ENCODE assay signal across 13 cellular contexts in the genomic region with DNA sequence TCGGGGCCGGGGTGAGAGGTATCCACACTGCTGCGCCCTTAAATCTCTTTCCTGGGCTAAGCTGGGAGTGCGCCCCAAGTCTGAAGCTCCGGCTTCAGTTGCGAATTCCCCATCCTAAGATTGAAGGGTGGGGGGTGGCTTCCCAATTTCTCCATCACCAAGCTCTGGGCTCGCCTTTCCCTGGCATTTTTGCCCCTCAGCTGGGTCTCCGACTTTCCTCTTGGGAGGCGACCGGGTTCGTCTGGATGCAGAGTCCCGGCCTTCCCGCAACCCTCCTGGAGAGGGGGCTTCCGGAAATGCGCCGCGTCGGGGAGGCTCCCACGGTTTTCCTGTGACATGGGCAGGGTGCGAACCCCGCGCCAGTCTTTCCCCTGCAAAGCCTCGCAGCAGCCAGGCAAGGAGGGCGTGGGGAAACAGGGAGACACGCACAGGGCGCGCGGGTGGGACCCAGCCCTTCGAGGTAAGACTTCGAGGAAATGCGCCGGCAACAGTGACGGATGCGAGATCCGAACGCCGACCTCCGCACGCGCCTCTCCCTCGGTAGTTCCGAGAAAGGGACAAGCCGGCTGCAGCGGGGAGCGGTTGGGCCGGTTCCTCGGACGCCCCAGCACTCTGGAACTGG. TPM values are rescaled to one million over a fixed set of nuclear protein-coding genes. Genes with fewer than 3 reads are reported as not detected.
DNase-seq lines count a peak whose midpoint lies in the region; ATAC-seq and TF ChIP-seq lines count a peak whose summit lies in the region.
"Had no signal": no experiment of that assay in that cellular context is flagged by ENCODE, and none has a peak within 500 bp of the region (broad histone marks: within the 10 kb centered on the region; RNA-seq: fewer than 3 reads in every experiment).

No MANE protein-coding gene starts in this region.

- H4K91ac ChIP-seq in mesenchymal stem cell (ENCODE audit: low read length), result no peak overlapping the region

- H3K18ac ChIP-seq in mesenchymal stem cell (ENCODE audit: low read depth in 1 of 2, low read length in 2 of 2), result no peak overlapping the region

- peaks cover 4 to 68% (median 16%) of the 10 kb centered on the region in 9 donors for H3K27me3 ChIP-seq in heart left ventricle
- H3K27me3 ChIP-seq in mesenchymal stem cell (ENCODE audit: control insufficient read depth in 1 of 2, insufficient read depth in 1 of 2, low read length in 2 of 2), result peaks cover 85 to 91% of the 10 kb centered on the region in 2 experiments
- H3K27me3 ChIP-seq in upper lobe of left lung, result peaks cover 0 to 38% (median 21%) of the 10 kb centered on the region in 4 donors

- peak overlapping the region; percentile 40 for H3K4me3 Mint-ChIP-seq in chondrocyte (ENCODE audit: unreplicated experiment)
- H3K4me3 Mint-ChIP-seq: T-helper 1 cell treated with Interleukin-12 subunit alpha and Interleukin-12 subunit beta and Interleukin-4 antibody, amounts not matched to agents 30 μg/mL and 1 μg/mL, for 36 hours had no signal

- peak overlapping the region in 11 of 12 donors; percentile 47 to 78 (median 58) for H3K4me3 ChIP-seq in heart left ventricle
- H3K4me3 ChIP-seq in mesenchymal stem cell (ENCODE audit: insufficient read depth in 1 of 2, low read depth in 1 of 2, low read length in 2 of 2), result peak overlapping the region in 1 of 2 experiments; percentile 15
- H3K4me3 ChIP-seq in upper lobe of left lung, result peak overlapping the region in 3 of 4 donors; percentile 36 to 45 (median 43)
- H3K4me3 ChIP-seq: body of pancreas had no signal

- H3K9me3 Mint-ChIP-seq in chondrocyte (ENCODE audit: low read depth), result no peaks in the 10 kb centered on the region
- H3K9me3 Mint-ChIP-seq: T-helper 1 cell treated with Interleukin-12 subunit alpha and Interleukin-12 subunit beta and Interleukin-4 antibody, amounts not matched to agents 30 μg/mL and 1 μg/mL, for 36 hours had no signal

- H3K36me3 ChIP-seq in heart left ventricle (no peaks in the 10 kb centered on the region), mesenchymal stem cell (ENCODE audit: control insufficient read depth in 1 of 2, insufficient read depth in 2 of 2, low read depth in 1 of 2, low read length in 2 of 2) (no peaks in the 10 kb centered on the region), upper lobe of left lung (no peaks in the 10 kb centered on the region)
- H3K36me3 ChIP-seq: thyroid gland had no signal

- peak overlapping the region in 1 of 2 experiments; percentile 14 for H3K23ac ChIP-seq in mesenchymal stem cell (ENCODE audit: low read length in 2 of 2)

- no peak overlapping the region for H2AK5ac ChIP-seq in mesenchymal stem cell (ENCODE audit: low read length, severe bottlenecking)

- H3K4ac ChIP-seq in mesenchymal stem cell (ENCODE audit: low read depth in 1 of 2, low read length in 2 of 2), result no peak overlapping the region

- no peaks in the 10 kb centered on the region for H3K79me1 ChIP-seq in mesenchymal stem cell (replicated peaks; ENCODE audit: low read length, poor library complexity, severe bottlenecking)

- 7 to 15% (median 10%) methylated on average over 40 to 48 of the region's 48 CpGs for WGBS in heart left ventricle, 4 donors
- WGBS in mesenchymal stem cell, result 2% methylated on average over 45 of the region's 48 CpGs
- 3 to 4% methylated on average over 9 to 43 of the region's 48 CpGs for WGBS in upper lobe of left lung, 2 donors

- no peak overlapping the region for H3K27ac Mint-ChIP-seq in chondrocyte (ENCODE audit: unreplicated experiment)
- H3K27ac Mint-ChIP-seq: T-helper 1 cell treated with Interleukin-12 subunit alpha and Interleukin-12 subunit beta and Interleukin-4 antibody, amounts not matched to agents 30 μg/mL and 1 μg/mL, for 36 hours had no signal

- TF ChIP-seq POLR2A in heart left ventricle (IDR thresholded peaks at IDR 0.05) (no peak), upper lobe of left lung (IDR thresholded peaks at IDR 0.05) (no peak)

- ATAC-seq in heart left ventricle (no peak), left cardiac atrium (no peak), upper lobe of left lung (ENCODE audit: low FRiP score in 2 of 2) (no peak), HG03135 (IDR thresholded peaks at IDR 0.05; ENCODE audit: unreplicated experiment) (no peak), HG03439 (IDR thresholded peaks at IDR 0.05; ENCODE audit: unreplicated experiment) (no peak)

- H2BK12ac ChIP-seq in mesenchymal stem cell (ENCODE audit: low read length in 2 of 2), result no peak overlapping the region

- no peaks in the 10 kb centered on the region for H3K36me3 Mint-ChIP-seq in chondrocyte (ENCODE audit: low read depth)

- no peak overlapping the region for H2BK5ac ChIP-seq in mesenchymal stem cell (ENCODE audit: low read depth, low read length, poor library complexity, severe bottlenecking)

- H3K27me3 Mint-ChIP-seq in chondrocyte (ENCODE audit: low read depth), result peaks cover 62% of the 10 kb centered on the region

- no peak overlapping the region for H2AFZ ChIP-seq in mesenchymal stem cell (ENCODE audit: low read depth, low read length)

- intact Hi-C loops in heart left ventricle (cut with DNase I), result loop anchor here in 1 of 10 donors (10.0 kb wide), 1 partner anchor 54 kb away; no protein-coding TSS in a partner anchor
- intact Hi-C loops in left cardiac atrium (cut with DNase I), result no loop called here

- no peak for TF ChIP-seq CTCF in heart left ventricle (IDR thresholded peaks at IDR 0.05)
- no peak for TF ChIP-seq CTCF in chondrocyte (IDR thresholded peaks at IDR 0.05)
- no peak for TF ChIP-seq CTCF in upper lobe of left lung (IDR thresholded peaks at IDR 0.05)

- H3K4me1 Mint-ChIP-seq in chondrocyte (ENCODE audit: low read depth), result peaks cover 3% of the 10 kb centered on the region

- no peak overlapping the region for H2BK15ac ChIP-seq in mesenchymal stem cell (ENCODE audit: low read depth, poor library complexity, severe bottlenecking)

- TF ChIP-seq EP300 in upper lobe of left lung (IDR thresholded peaks at IDR 0.05), result no peak

- H3K14ac ChIP-seq in mesenchymal stem cell (ENCODE audit: low read length in 2 of 2), result no peak overlapping the region

- H3K27ac ChIP-seq in heart left ventricle, result peak overlapping the region in 1 of 12 donors; percentile 70
- H3K27ac ChIP-seq in mesenchymal stem cell (ENCODE audit: low read length, poor library complexity, severe bottlenecking), result no peak overlapping the region
- H3K27ac ChIP-seq in upper lobe of left lung, result no peak overlapping the region
- no peak overlapping the region for H3K27ac ChIP-seq in substantia nigra (ENCODE audit: low read depth, low read length, poor library complexity, severe bottlenecking)
- H3K27ac ChIP-seq: body of pancreas, thyroid gland had no signal

- H2BK120ac ChIP-seq in mesenchymal stem cell (ENCODE audit: low read depth, low read length), result no peak overlapping the region

- H3K4me1 ChIP-seq in heart left ventricle (peaks cover 0 to 45% (median 5%) of the 10 kb centered on the region in 12 donors), mesenchymal stem cell (ENCODE audit: control insufficient read depth, insufficient read depth, low read depth, low read length) (peaks cover 29% of the 10 kb centered on the region), upper lobe of left lung (peaks cover 11 to 29% (median 13%) of the 10 kb centered on the region in 4 donors)

- peak overlapping the region; percentile 14 for H3K4me2 ChIP-seq in mesenchymal stem cell (ENCODE audit: low read length, poor library complexity, severe bottlenecking)

- H3K9ac ChIP-seq in mesenchymal stem cell (ENCODE audit: low read length), result no peak overlapping the region

- DNase-seq in heart left ventricle (no peak), left cardiac atrium (no peak), chondrocyte (ENCODE audit: low spot score) (no peak), mesenchymal stem cell (no peak), upper lobe of left lung (peak in 1 of 2 donors; percentile 65), substantia nigra (lab: John Stamatoyannopoulos, UW) (no peak)
- DNase-seq: activated effector memory CD4-positive, alpha-beta T cell treated with Interleukin-2 at 50 U/mL for 16 hours had no signal

- H4K8ac ChIP-seq in mesenchymal stem cell (ENCODE audit: low read length), result no peak overlapping the region

- no peaks in the 10 kb centered on the region for H3K9me3 ChIP-seq in heart left ventricle
- no peaks in the 10 kb centered on the region for H3K9me3 ChIP-seq in mesenchymal stem cell (ENCODE audit: control insufficient read depth, low read length)
- H3K9me3 ChIP-seq in upper lobe of left lung, result no peaks in the 10 kb centered on the region
- H3K9me3 ChIP-seq: body of pancreas, thyroid gland had no signal

RNA-seq across cellular contexts. Expression of a gene that starts 0.4 kb away (rescaled TPM):
- total RNA-seq in heart left ventricle (10 to 100 TPM in 4 of 9 donors, 1 to 10 TPM in 5; 6.0 to 23.0 (median 9.7) TPM), left cardiac atrium (1 to 10 TPM; 5.9 to 7.7 TPM), chondrocyte (0.05 TPM in 2 of 3 replicates, not detected in the other), upper lobe of left lung (under 1 TPM; under 0.01 to 0.69 (median 0.19) TPM)
- polyA plus RNA-seq in heart left ventricle, result 1 to 10 TPM; 5.1 to 8.3 TPM
- not detected for polyA plus RNA-seq in mesenchymal stem cell (2013, experiment 1 of 2)
- polyA plus RNA-seq in mesenchymal stem cell (2013, experiment 2 of 2), result under 0.01 TPM
- total RNA-seq: left lobe of liver had no signal
